ENCODE assay signal across 28 cellular contexts in genomic region chr3:55701997-55702396, GRCh38.
DNase-seq lines count a peak whose midpoint lies in the region; ATAC-seq and TF ChIP-seq lines count a peak whose summit lies in the region.
"Had no signal": no experiment of that assay in that cellular context is flagged by ENCODE, and none has a peak within 500 bp of the region (broad histone marks: within the 10 kb centered on the region; RNA-seq: fewer than 3 reads in every experiment).

No MANE protein-coding gene starts in this region.

- H3K4me1 ChIP-seq in hepatocyte (ENCODE audit: insufficient read depth) (peaks cover 5% of the 10 kb centered on the region), upper lobe of right lung (no peaks in the 10 kb centered on the region)
- H3K4me1 ChIP-seq: BLaER1 treated with 17β-estradiol and CSF1 and Interleukin-3, amounts not matched to agents 10 nM and 100 nM; body of pancreas; Caco-2; heart left ventricle; Peyer's patch; suprapubic skin had no signal

- H3K36me3 ChIP-seq in hepatocyte (replicated peaks; ENCODE audit: insufficient read depth, low read depth) (no peaks in the 10 kb centered on the region), upper lobe of right lung (no peaks in the 10 kb centered on the region)
- H3K36me3 ChIP-seq: BLaER1 treated with 17β-estradiol and CSF1 and Interleukin-3, amounts not matched to agents 10 nM and 100 nM; heart left ventricle; Peyer's patch; suprapubic skin had no signal

- no peaks in the 10 kb centered on the region for H3K9me2 ChIP-seq in hepatocyte (replicated peaks; ENCODE audit: insufficient read depth)

- H3K4me2 ChIP-seq in hepatocyte: no peak overlapping the region
- H3K4me2 ChIP-seq: BLaER1 treated with 17β-estradiol and CSF1 and Interleukin-3, amounts not matched to agents 10 nM and 100 nM had no signal

- TF ChIP-seq CTCF in hepatocyte (IDR thresholded peaks at IDR 0.05; ENCODE audit: poor library complexity) (no peak), upper lobe of right lung (IDR thresholded peaks at IDR 0.05) (no peak)

- H3K4me3 ChIP-seq in hepatocyte: no peak overlapping the region
- H3K4me3 ChIP-seq in upper lobe of right lung: no peak overlapping the region
- H3K4me3 ChIP-seq: BLaER1 treated with 17β-estradiol and CSF1 and Interleukin-3, amounts not matched to agents 10 nM and 100 nM; body of pancreas; heart left ventricle; Peyer's patch; suprapubic skin had no signal

- intact Hi-C loops in upper lobe of right lung (cut with DNase I): no loop called here

- 54% methylated on average over 3 of the region's 3 CpGs for WGBS in hepatocyte (ENCODE audit: low lambda C conversion rate, missing lambda C conversion rate)

- H3K27me3 ChIP-seq in hepatocyte: no peaks in the 10 kb centered on the region
- H3K27me3 ChIP-seq in upper lobe of right lung: peaks cover 9% of the 10 kb centered on the region
- H3K27me3 ChIP-seq: BLaER1 treated with 17β-estradiol and CSF1 and Interleukin-3, amounts not matched to agents 10 nM and 100 nM; body of pancreas; Peyer's patch had no signal

- ATAC-seq in HG02973 (IDR thresholded peaks at IDR 0.05; ENCODE audit: unreplicated experiment) (no peak), GM21723 (IDR thresholded peaks at IDR 0.05; ENCODE audit: unreplicated experiment) (no peak), upper lobe of right lung (no peak)
- ATAC-seq: activated naive CD8-positive, alpha-beta T cell treated with anti-CD3 and anti-CD28 coated beads, Interleukin-2, amount 50 U/mL, for 24 hours; body of pancreas; heart left ventricle; sciatic nerve; stimulated activated memory B cell treated with anti-CD40 and anti-IgM and Interleukin-4, amounts not matched to agents 10 μg/mL and 1 μg/mL and 100 μg/mL, for 72 hours had no signal

- no peaks in the 10 kb centered on the region for H4K20me1 ChIP-seq in hepatocyte (ENCODE audit: insufficient read depth, poor library complexity, severe bottlenecking)
- H4K20me1 ChIP-seq: BLaER1 treated with 17β-estradiol and CSF1 and Interleukin-3, amounts not matched to agents 10 nM and 100 nM had no signal

- no peaks in the 10 kb centered on the region for H3K79me2 ChIP-seq in hepatocyte

- no peak overlapping the region for H2AFZ ChIP-seq in hepatocyte

- no peaks in the 10 kb centered on the region for H3K9me3 ChIP-seq in hepatocyte (ENCODE audit: low read depth)
- H3K9me3 ChIP-seq in upper lobe of right lung: no peaks in the 10 kb centered on the region
- H3K9me3 ChIP-seq: BLaER1 treated with 17β-estradiol and CSF1 and Interleukin-3, amounts not matched to agents 10 nM and 100 nM; body of pancreas; Caco-2; heart left ventricle; Peyer's patch; suprapubic skin had no signal

- H3K27ac ChIP-seq in hepatocyte (no peak overlapping the region), upper lobe of right lung (no peak overlapping the region)
- H3K27ac ChIP-seq: BLaER1 treated with 17β-estradiol and CSF1 and Interleukin-3, amounts not matched to agents 10 nM and 100 nM; body of pancreas; epithelial cell of prostate; heart left ventricle; Peyer's patch; suprapubic skin had no signal

- DNase-seq in EL (peak; percentile 40), NCI-H1930 (lab: John Stamatoyannopoulos, UW) (peak; percentile 6 to 44), SK-MEL-5 (ENCODE audit: low read depth, low spot score) (peak; percentile 13), hepatocyte (ENCODE audit: low spot score) (peak; percentile 25), upper lobe of right lung (no peak), AG08395 (ENCODE audit: low spot score) (no peak)
- DNase-seq: activated B cell treated with CpG ODN at 0.5 μM for 24 hours; activated CD4-positive, alpha-beta T cell treated with anti-CD3 and anti-CD28 coated beads, Interleukin-2, amount 50 U/mL, for 1 hour; activated naive CD8-positive, alpha-beta T cell treated with anti-CD3 and anti-CD28 coated beads, Interleukin-2, amount 50 U/mL, for 24 hours; activated T-cell treated with anti-CD3 and anti-CD28 coated beads, Interleukin-2, amount 50 U/mL, for 48 hours; body of pancreas; Caco-2; DMS79 treated with DMSO at 0.1 percent for 48 hours; heart left ventricle; NCI-H1048; NCI-H187 treated with DMSO at 0.1 percent for 48 hours; NCI-H524; Peyer's patch; stimulated activated CD4-positive, alpha-beta T cell treated with anti-CD3 and anti-CD28 coated beads, Interleukin-12 subunit alpha, Interleukin-12 subunit beta, amount 100 ng/mL, for 4 hours; stimulated activated CD4-positive, alpha-beta T cell treated with anti-CD3 and anti-CD28 coated beads, Interleukin-4, amount 100 ng/mL, for 1 hour; T-helper 1 cell had no signal

- in situ Hi-C loops in SK-MEL-5 (cut with HindIII; ENCODE audit: low pct_unique_long_range_greater_than_20kb, low sequenced_read_pairs): no loop called here

Comparison
In these comparisons a context has a peak if more than half of its experiments do, and no peak if none do; other contexts are left out.
1. DNase-seq: peak in EL (single experiment), NCI-H1930 (2 of 2), SK-MEL-5 (single experiment) and hepatocyte (single experiment); none in upper lobe of right lung (single experiment) and AG08395 (single experiment).